9 cellular contexts compared by ENCODE assay signal in genomic region chr2:135820003-135820618, GRCh38. TPM values are rescaled to one million over a fixed set of nuclear protein-coding genes. Genes with fewer than 3 reads are reported as not detected.
DNase-seq lines count a peak whose midpoint lies in the region; ATAC-seq, FAIRE-seq and TF ChIP-seq lines count a peak whose summit lies in the region.
"Had no signal": no experiment of that assay in that cellular context is flagged by ENCODE, and none has a peak within 500 bp of the region (broad histone marks: within the 10 kb centered on the region; RNA-seq: fewer than 3 reads in every experiment).

No MANE protein-coding gene starts in this region.

- peak; percentile 93 for ATAC-seq in activated T-helper 17 cell treated with anti-CD3 and anti-CD28 coated beads, Interleukin-2, amount 50 U/mL, for 72 hours (replicated peaks)

- H3K36me3 ChIP-seq in small intestine (ENCODE audit: control insufficient read depth in 2 of 2, insufficient read depth in 2 of 2, low read length in 2 of 2): peaks cover 0 to 13% of the 10 kb centered on the region in 2 donors

- no peaks in the 10 kb centered on the region for H3K27me3 Mint-ChIP-seq in activated T-helper 17 cell treated with anti-CD3 and anti-CD28 coated beads, Interleukin-2, amount 50 U/mL, for 72 hours

- peak; percentile 75 for DNase-seq in GM10248 (ENCODE audit: extremely low spot score)
- DNase-seq in H54 (ENCODE audit: insufficient read length, low spot score): peak; percentile 21
- peak; percentile 72 for DNase-seq in NCI-H2029 (lab: John Stamatoyannopoulos, UW)
- DNase-seq in stimulated activated CD4-positive, alpha-beta T cell treated with anti-CD3 and anti-CD28 coated beads, Interleukin-4, amount 100 ng/mL, for 24 hours: peak; percentile 88
- DNase-seq in small intestine: no peak
- no peak for DNase-seq in C1 segment of cervical spinal cord (lab: John Stamatoyannopoulos, UW)
- DNase-seq in SW480 (ENCODE audit: low spot score): no peak

- H3K27ac ChIP-seq in small intestine (ENCODE audit: low read depth in 1 of 2, low read length in 1 of 2): no peak overlapping the region
- H3K27ac ChIP-seq: epithelial cell of prostate had no signal

- peak overlapping the region; percentile 71 for H3K27ac Mint-ChIP-seq in activated T-helper 17 cell treated with anti-CD3 and anti-CD28 coated beads, Interleukin-2, amount 50 U/mL, for 72 hours

- WGBS in small intestine, 3 donors: 54 to 73% (median 56%) methylated on average over 9 of the region's 9 CpGs

- H3K36me3 Mint-ChIP-seq in activated T-helper 17 cell treated with anti-CD3 and anti-CD28 coated beads, Interleukin-2, amount 50 U/mL, for 72 hours (ENCODE audit: low read depth): no peaks in the 10 kb centered on the region

- no peaks in the 10 kb centered on the region for H3K4me1 ChIP-seq in small intestine (ENCODE audit: control insufficient read depth in 2 of 2, insufficient read depth in 1 of 2, low read depth in 1 of 2, low read length in 1 of 2)

- peaks cover 7% of the 10 kb centered on the region for H3K9me3 Mint-ChIP-seq in activated T-helper 17 cell treated with anti-CD3 and anti-CD28 coated beads, Interleukin-2, amount 50 U/mL, for 72 hours

- no peak for TF ChIP-seq POLR2A in H54 (IDR thresholded peaks at IDR 0.05; ENCODE audit: low read depth, low read length)

- H3K4me3 Mint-ChIP-seq in activated T-helper 17 cell treated with anti-CD3 and anti-CD28 coated beads, Interleukin-2, amount 50 U/mL, for 72 hours: peak overlapping the region; percentile 73

- no peaks in the 10 kb centered on the region for H3K27me3 ChIP-seq in small intestine (ENCODE audit: control insufficient read depth in 2 of 2, insufficient read depth in 2 of 2, low read length in 2 of 2)

- H3K4me1 Mint-ChIP-seq in activated T-helper 17 cell treated with anti-CD3 and anti-CD28 coated beads, Interleukin-2, amount 50 U/mL, for 72 hours: peaks cover 21% of the 10 kb centered on the region

- H3K4me3 ChIP-seq in small intestine (ENCODE audit: low read depth in 1 of 2, low read length in 2 of 2): no peak overlapping the region

- H3K9me3 ChIP-seq in small intestine (ENCODE audit: control insufficient read depth, low read depth): no peaks in the 10 kb centered on the region

- CTCF ChIA-PET in GM10248 (lab: Yijun Ruan, JAX): interaction anchor here (17.4 kb wide), 1 partner anchor 22 kb away, joined by 187 read pairs; no protein-coding TSS in a partner anchor

- POLR2A ChIA-PET in GM10248 (lab: Yijun Ruan, JAX): no interaction called here

- FAIRE-seq in H54 (lab: Jason Lieb, UNC) (no peak), small intestine (lab: Jason Lieb, UNC) (no peak)

- TF ChIP-seq CTCF in GM10248 (IDR thresholded peaks at IDR 0.05; ENCODE audit: control extremely low read depth, extremely low read depth, low read depth, missing control alignments): no peak

RNA-seq across cellular contexts. Expression of gene LCT, which starts 16.9 kb away (rescaled TPM):
- total RNA-seq in activated T-helper 17 cell treated with anti-CD3 and anti-CD28 coated beads, Interleukin-2, amount 50 U/mL, for 72 hours: 1 to 10 TPM in 1 of 2 donors, under 1 TPM in 1; 0.45 to 1.0 TPM
- polyA plus RNA-seq in small intestine: 100 to 1,000 TPM in 1 of 3 donors, 10 to 100 TPM in 2; 37.0 to 332 (median 100.0) TPM

RNA-seq across cellular contexts. Expression of gene MCM6, which starts 56.1 kb away (rescaled TPM):
- 100 to 1,000 TPM; 163 to 245 TPM for total RNA-seq in activated T-helper 17 cell treated with anti-CD3 and anti-CD28 coated beads, Interleukin-2, amount 50 U/mL, for 72 hours
- polyA plus RNA-seq in small intestine: 10 to 100 TPM in 2 of 3 donors, 1 to 10 TPM in 1; 9.5 to 25.0 (median 23.0) TPM

Comparison
In these comparisons a context has a peak if more than half of its experiments do, and no peak if none do; other contexts are left out.
1. DNase-seq: peak in GM10248 (single experiment), H54 (single experiment), NCI-H2029 (single experiment) and stimulated activated CD4-positive, alpha-beta T cell treated with anti-CD3 and anti-CD28 coated beads, Interleukin-4, amount 100 ng/mL, for 24 hours (single experiment); none in small intestine (single experiment), C1 segment of cervical spinal cord (0 of 14) and SW480 (single experiment).